Comparison of ENCODE assay signal across 23 cellular contexts in the genomic region with DNA sequence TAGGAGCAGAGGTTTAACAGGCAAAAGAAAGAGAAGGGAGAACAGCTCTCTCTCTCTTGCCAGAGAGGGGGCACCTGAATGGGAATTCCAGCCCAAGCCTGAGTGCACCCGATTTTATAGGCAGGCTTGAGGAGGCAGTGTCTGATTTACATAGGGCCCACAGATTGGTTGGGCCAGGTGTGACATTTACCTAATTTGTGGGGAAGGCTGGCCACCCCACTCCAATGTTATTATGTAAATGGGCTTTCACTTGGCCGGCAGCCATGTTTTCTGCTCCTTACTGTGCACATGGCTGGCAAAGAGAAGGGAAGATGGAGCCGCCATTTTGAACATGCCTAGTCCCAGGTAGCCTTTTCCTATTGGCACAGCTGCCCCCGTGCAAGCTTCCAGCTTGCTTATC.
"Had no signal": no experiment of that assay in that cellular context is flagged by ENCODE, and none has a peak within 500 bp of the region (broad histone marks: within the 10 kb centered on the region; RNA-seq: fewer than 3 reads in every experiment).

No MANE protein-coding gene starts in this region.

- H3K9me3 ChIP-seq: ascending aorta, breast epithelium, left ventricle myocardium inferior, ovary, right lobe of liver, vagina had no signal

- H3K4me1 ChIP-seq: ascending aorta, breast epithelium, left ventricle myocardium inferior, right lobe of liver, transverse colon, vagina had no signal

- DNase-seq: activated CD4-positive, alpha-beta T cell treated with anti-CD3 and anti-CD28 coated beads for 1 hour; activated CD4-positive, alpha-beta T cell treated with anti-CD3 and anti-CD28 coated beads, Interleukin-2, amount 50 U/mL, for 4 hours; activated naive CD4-positive, alpha-beta T cell treated with anti-CD3 and anti-CD28 coated beads for 36 hours; activated naive CD8-positive, alpha-beta T cell treated with anti-CD3 and anti-CD28 coated beads, Interleukin-2, amount 50 U/mL, for 24 hours; activated T-cell treated with anti-CD3 and anti-CD28 coated beads for 4 hours; effector memory CD4-positive, alpha-beta T cell; foreskin fibroblast; glutamatergic neuron; hypothalamus; left ventricle myocardium inferior; naive B cell; right lobe of liver; stimulated activated CD4-positive, alpha-beta T cell treated with anti-CD3 and anti-CD28 coated beads, Interleukin-4, amount 100 ng/mL, for 4 hours; stimulated activated CD8-positive, alpha-beta memory T cell treated with anti-CD3 and anti-CD28 coated beads, Interleukin-4, amount 100 ng/mL, for 48 hours; stimulated activated naive CD4-positive, alpha-beta T cell treated with Interleukin-2 at 50 U/mL for 16 hours; transverse colon had no signal

- ATAC-seq: activated naive CD8-positive, alpha-beta T cell treated with anti-CD3 and anti-CD28 coated beads, Interleukin-2, amount 50 U/mL, for 24 hours; activated T-helper 17 cell treated with anti-CD3 and anti-CD28 coated beads, Interleukin-2, amount 50 U/mL, for 72 hours; right lobe of liver had no signal

- H3K4me2 ChIP-seq: neural progenitor cell, smooth muscle cell had no signal

- H3K9ac ChIP-seq: neural progenitor cell had no signal

- H3K27me3 ChIP-seq: ascending aorta, breast epithelium, neural progenitor cell, ovary, right lobe of liver, transverse colon, vagina had no signal

- H2AFZ ChIP-seq: neural progenitor cell had no signal

- H3K36me3 ChIP-seq: ascending aorta, breast epithelium, left ventricle myocardium inferior, neural progenitor cell, ovary, right lobe of liver, transverse colon, vagina had no signal

- H3K27ac ChIP-seq: ascending aorta, breast epithelium, left ventricle myocardium inferior, neural progenitor cell, ovary, right lobe of liver, transverse colon, vagina had no signal

- H3K4me3 ChIP-seq: ascending aorta, breast epithelium, left ventricle myocardium inferior, neural progenitor cell, ovary, right lobe of liver, smooth muscle cell, transverse colon, vagina had no signal
